ENCODE assay signal across 11 cellular contexts in the genomic region with DNA sequence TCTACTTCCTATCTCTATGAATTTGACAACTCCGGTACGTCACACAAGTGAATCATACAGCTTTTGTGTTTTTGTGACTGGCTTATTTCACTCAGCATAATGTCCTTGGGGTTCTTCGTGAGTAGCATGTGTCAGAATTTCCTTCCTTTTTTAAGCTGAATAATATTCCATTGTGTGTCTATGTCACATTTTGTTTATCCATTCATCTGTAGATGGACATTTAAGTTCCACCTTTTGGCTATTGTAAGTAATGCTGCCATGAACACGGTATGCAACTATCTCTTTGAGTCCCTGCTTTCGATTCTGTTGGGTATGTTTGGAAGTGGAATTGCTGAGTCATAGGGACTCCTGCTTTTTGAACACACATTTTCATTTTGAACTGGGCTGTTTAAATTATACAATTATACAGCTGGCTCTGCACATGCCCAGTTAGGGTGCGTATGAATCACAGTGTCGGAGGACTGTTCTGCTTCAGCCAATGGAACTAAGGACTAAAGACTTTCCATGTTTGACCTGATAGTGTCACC. TPM values are rescaled to one million over a fixed set of nuclear protein-coding genes. Genes with fewer than 3 reads are reported as not detected.
DNase-seq lines count a peak whose midpoint lies in the region; ATAC-seq and TF ChIP-seq lines count a peak whose summit lies in the region.
"Had no signal": no experiment of that assay in that cellular context is flagged by ENCODE, and none has a peak within 500 bp of the region (broad histone marks: within the 10 kb centered on the region; RNA-seq: fewer than 3 reads in every experiment).

No MANE protein-coding gene starts in this region.

- ATAC-seq in HG02642 (IDR thresholded peaks at IDR 0.05; ENCODE audit: poor library complexity, unreplicated experiment) (no peak), HG03175 (IDR thresholded peaks at IDR 0.05; ENCODE audit: unreplicated experiment) (no peak)

- intact Hi-C loops in dendritic cell treated with granulocyte-macrophage colony-stimulating factor and Interleukin-4, amounts not matched to agents 40 ng/mL and 50 ng/mL, for 4 days (cut with micrococcal nuclease), result no loop called here

- no peaks in the 10 kb centered on the region for H3K36me3 Mint-ChIP-seq in dendritic cell treated with granulocyte-macrophage colony-stimulating factor and Interleukin-4, amounts not matched to agents 40 ng/mL and 50 ng/mL, for 4 days (ENCODE audit: low read depth)
- no peaks in the 10 kb centered on the region for H3K36me3 Mint-ChIP-seq in osteocyte (ENCODE audit: unreplicated experiment)

- no peak for TF ChIP-seq CTCF in osteocyte (IDR thresholded peaks at IDR 0.05)

- H3K9me3 Mint-ChIP-seq in dendritic cell treated with granulocyte-macrophage colony-stimulating factor and Interleukin-4, amounts not matched to agents 40 ng/mL and 50 ng/mL, for 4 days, result no peaks in the 10 kb centered on the region
- H3K9me3 Mint-ChIP-seq in osteocyte (ENCODE audit: unreplicated experiment), result no peaks in the 10 kb centered on the region

- H3K4me3 ChIP-seq in MG63, result no peak overlapping the region

- H3K36me3 ChIP-seq in MG63, result no peaks in the 10 kb centered on the region

- DNase-seq in EH (ENCODE audit: low read depth), result peak; percentile 53
- DNase-seq in MG63, result peak; percentile 43
- DNase-seq in osteocyte (ENCODE audit: extremely low spot score, unreplicated experiment), result peak; percentile 19
- no peak for DNase-seq in COR-L47 (lab: John Stamatoyannopoulos, UW)
- DNase-seq: activated gamma-delta T cell treated with Interleukin-2 at 50 U/mL for 16 hours, NCI-H510A had no signal

- H3K27ac Mint-ChIP-seq in dendritic cell treated with granulocyte-macrophage colony-stimulating factor and Interleukin-4, amounts not matched to agents 40 ng/mL and 50 ng/mL, for 4 days, result peak overlapping the region; percentile 9
- no peak overlapping the region for H3K27ac Mint-ChIP-seq in osteocyte (ENCODE audit: unreplicated experiment)

- H3K9me3 ChIP-seq in MG63, result no peaks in the 10 kb centered on the region

- H3K27me3 ChIP-seq in MG63, result no peaks in the 10 kb centered on the region

- H3K4me1 Mint-ChIP-seq in dendritic cell treated with granulocyte-macrophage colony-stimulating factor and Interleukin-4, amounts not matched to agents 40 ng/mL and 50 ng/mL, for 4 days (ENCODE audit: low read depth), result peaks cover 12% of the 10 kb centered on the region
- H3K4me1 Mint-ChIP-seq in osteocyte (ENCODE audit: unreplicated experiment), result peaks cover 5% of the 10 kb centered on the region

- no peak overlapping the region for H3K4me3 Mint-ChIP-seq in dendritic cell treated with granulocyte-macrophage colony-stimulating factor and Interleukin-4, amounts not matched to agents 40 ng/mL and 50 ng/mL, for 4 days
- no peak overlapping the region for H3K4me3 Mint-ChIP-seq in osteocyte (ENCODE audit: unreplicated experiment)

- peaks cover 2% of the 10 kb centered on the region for H3K27me3 Mint-ChIP-seq in dendritic cell treated with granulocyte-macrophage colony-stimulating factor and Interleukin-4, amounts not matched to agents 40 ng/mL and 50 ng/mL, for 4 days
- H3K27me3 Mint-ChIP-seq in osteocyte (ENCODE audit: unreplicated experiment), result peaks cover 33% of the 10 kb centered on the region

RNA-seq across cellular contexts. Expression of a gene that starts 43.0 kb away (rescaled TPM):
- total RNA-seq in MG63 (2014; rRNA removed; shearing (Covaris generic); ENCODE audit: low replicate concordance), result not detected in 2 replicates
- total RNA-seq in osteocyte, result not detected in 2 replicates
- total RNA-seq: omental fat pad; T-helper 1 cell treated with Interleukin-12 subunit alpha and Interleukin-12 subunit beta and Interleukin-4 antibody, amounts not matched to agents 30 ng/mL and 1 ng/mL, for 36 hours had no signal
